8 cellular contexts compared by ENCODE assay signal in genomic region chrX:80285131-80285773, GRCh38.
DNase-seq lines count a peak whose midpoint lies in the region; ATAC-seq and TF ChIP-seq lines count a peak whose summit lies in the region.
"Had no signal": no experiment of that assay in that cellular context is flagged by ENCODE, and none has a peak within 500 bp of the region (broad histone marks: within the 10 kb centered on the region; RNA-seq: fewer than 3 reads in every experiment).

No MANE protein-coding gene starts in this region.

- no peak overlapping the region for H3K4me3 ChIP-seq in HEK293 (ENCODE audit: low read depth, low read length)
- H3K4me3 ChIP-seq: thyroid gland had no signal

- no peak for ATAC-seq in GM21367 (IDR thresholded peaks at IDR 0.05; ENCODE audit: unreplicated experiment)

- H3K27ac ChIP-seq in HEK293 (ENCODE audit: extremely low read depth, low read depth, low read length) = no peak overlapping the region
- H3K27ac ChIP-seq: thyroid gland had no signal

- POLR2A ChIA-PET in GM10248 (lab: Yijun Ruan, JAX) = no interaction called here
- POLR2A ChIA-PET in HEK293 (lab: Yijun Ruan, JAX) = no interaction called here

- TF ChIP-seq CTCF in GM10248 (IDR thresholded peaks at IDR 0.05; ENCODE audit: control extremely low read depth, extremely low read depth, low read depth, missing control alignments) = peak; percentile 46
- 0 out of 2 replicates have a peak, but pooled peaks have one; percentile 28 for TF ChIP-seq CTCF in HEK293 (tag by site-specific recombination; IDR thresholded peaks at IDR 0.05)

- no peaks in the 10 kb centered on the region for H3K9me3 ChIP-seq in HEK293 (ENCODE audit: control insufficient read depth, insufficient read depth, low read depth, low read length)
- H3K9me3 ChIP-seq: thyroid gland had no signal

- H3K4me1 ChIP-seq in HEK293 (ENCODE audit: control insufficient read depth, insufficient read depth, low read length) = no peaks in the 10 kb centered on the region
- H3K4me1 ChIP-seq: thyroid gland had no signal

- H3K36me3 ChIP-seq in HEK293 (ENCODE audit: control insufficient read depth in 2 of 2, insufficient read depth in 1 of 2, low read length in 2 of 2) = no peaks in the 10 kb centered on the region
- H3K36me3 ChIP-seq: thyroid gland had no signal

- CTCF ChIA-PET in GM10248 (lab: Yijun Ruan, JAX) (interaction anchor here (1.0 to 1.4 kb wide), 4 partner anchors 10 to 48 kb away, joined by 3 read pairs; no protein-coding TSS in a partner anchor), HEK293 (lab: Yijun Ruan, JAX) (interaction anchor here (0.6 to 1.7 kb wide), 8 partner anchors 8 to 830 kb away, joined by 3 to 8 read pairs (median 3); no protein-coding TSS in a partner anchor)

- DNase-seq in GM10248 (ENCODE audit: extremely low spot score) (peak; percentile 2), SK-N-DZ (ENCODE audit: low spot score) (peak; percentile 9), lung microvascular endothelial cell (ENCODE audit: low read depth in 2 of 2) (peak; percentile 6 to 36), cerebellar cortex (ENCODE audit: low spot score) (no peak), kidney glomerular epithelial cell (lab: John Stamatoyannopoulos, UW) (no peak)

TF ChIP-seq in HEK293, 187 proteins besides CTCF, POLR2A, EP300 and RAD21:
- TF ChIP-seq ZNF391 (tag by site-specific recombination; IDR thresholded peaks at IDR 0.05; ENCODE audit: borderline replicate concordance, low read depth) (no peak), ZNF585B (tag by site-specific recombination; IDR thresholded peaks at IDR 0.05) (no peak), IKZF3 (tag by site-specific recombination; IDR thresholded peaks at IDR 0.05) (peak; percentile 8; the same call in 1 of the 2 replicates), ZNF777 (tag by site-specific recombination; IDR thresholded peaks at IDR 0.05; ENCODE audit: borderline replicate concordance) (no peak), ZNF654 (tag by site-specific recombination; IDR thresholded peaks at IDR 0.05; ENCODE audit: low read depth) (peak; percentile 64), ZXDB (tag by site-specific recombination; IDR thresholded peaks at IDR 0.05) (no peak)
- TF ChIP-seq, protein P1, sequence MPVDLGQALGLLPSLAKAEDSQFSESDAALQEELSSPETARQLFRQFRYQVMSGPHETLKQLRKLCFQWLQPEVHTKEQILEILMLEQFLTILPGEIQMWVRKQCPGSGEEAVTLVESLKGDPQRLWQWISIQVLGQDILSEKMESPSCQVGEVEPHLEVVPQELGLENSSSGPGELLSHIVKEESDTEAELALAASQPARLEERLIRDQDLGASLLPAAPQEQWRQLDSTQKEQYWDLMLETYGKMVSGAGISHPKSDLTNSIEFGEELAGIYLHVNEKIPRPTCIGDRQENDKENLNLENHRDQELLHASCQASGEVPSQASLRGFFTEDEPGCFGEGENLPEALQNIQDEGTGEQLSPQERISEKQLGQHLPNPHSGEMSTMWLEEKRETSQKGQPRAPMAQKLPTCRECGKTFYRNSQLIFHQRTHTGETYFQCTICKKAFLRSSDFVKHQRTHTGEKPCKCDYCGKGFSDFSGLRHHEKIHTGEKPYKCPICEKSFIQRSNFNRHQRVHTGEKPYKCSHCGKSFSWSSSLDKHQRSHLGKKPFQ (tag by site-specific recombination; IDR thresholded peaks at IDR 0.05) = no peak

Comparison
In these comparisons a context has a peak if more than half of its experiments do, and no peak if none do; other contexts are left out.
1. DNase-seq: peak in GM10248 (single experiment), SK-N-DZ (single experiment) and lung microvascular endothelial cell (2 of 2); none in cerebellar cortex (single experiment) and kidney glomerular epithelial cell (single experiment).